ENCODE assay signal across 1 cellular context in the genomic region with DNA sequence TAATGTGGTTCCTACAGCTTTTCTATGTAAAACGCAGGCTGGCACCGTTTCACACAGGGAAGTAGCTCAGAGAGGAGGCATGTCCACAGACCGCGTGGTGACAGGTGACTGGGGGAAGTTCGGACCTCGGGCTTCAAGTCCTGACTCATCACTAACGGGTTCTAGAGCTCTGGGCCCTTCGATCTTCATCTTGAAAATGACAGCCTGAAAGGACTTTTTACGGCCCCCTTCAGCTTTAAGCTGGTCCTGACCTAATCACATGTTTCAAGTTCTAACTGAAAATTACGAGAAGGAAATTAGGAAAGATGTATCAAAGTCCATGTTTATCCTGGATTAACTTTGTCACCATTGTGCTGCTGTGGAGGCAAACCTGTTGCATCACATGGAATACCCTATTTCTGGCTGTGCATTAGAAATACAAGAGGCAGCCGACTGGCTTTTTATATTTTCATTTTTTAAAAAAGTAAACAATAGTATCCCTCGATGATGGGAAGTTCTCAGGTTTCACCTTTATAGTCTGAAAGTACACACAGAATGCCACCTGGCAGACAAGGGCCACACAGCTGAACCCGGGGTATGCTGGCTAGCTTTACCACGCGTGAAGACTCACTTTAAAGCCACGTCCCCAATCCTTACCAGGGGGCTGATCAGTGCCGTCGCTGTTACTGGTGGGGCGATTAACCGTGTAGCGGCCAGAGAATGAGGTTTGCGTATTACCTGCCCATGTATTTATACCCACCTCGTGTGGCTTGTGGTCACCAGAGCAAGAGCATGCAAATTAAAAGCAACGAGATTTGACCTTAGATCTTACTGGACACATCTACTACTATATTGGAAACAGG.
TF ChIP-seq lines count a peak whose summit lies in the region.

No MANE protein-coding gene starts in this region.

TF ChIP-seq in HepG2, 621 proteins besides CTCF, POLR2A, EP300 and RAD21 (continued from another document and continues in another):
- TF ChIP-seq HNF1A (IDR thresholded peaks at IDR 0.05; ENCODE audit: low read depth) (peak; percentile 73), HNF1A (CRISPR knock-in tag; IDR thresholded peaks at IDR 0.05; ENCODE audit: borderline replicate concordance) (peak; percentile 69; the same call in 1 of the 2 replicates), NR2F2 (IDR thresholded peaks at IDR 0.05; ENCODE audit: borderline replicate concordance, low read depth) (peak; percentile 83), POLR2AphosphoS2 (IDR thresholded peaks at IDR 0.05; ENCODE audit: low read depth, low read length) (peak; percentile 65; the same call in 1 of the 2 replicates), E2F1 (CRISPR knock-in tag; IDR thresholded peaks at IDR 0.05) (no peak), KDM3A (CRISPR knock-in tag; IDR thresholded peaks at IDR 0.05; ENCODE audit: low read depth) (no peak), ELF3 (CRISPR knock-in tag; IDR thresholded peaks at IDR 0.05) (peak; percentile 95), RBFOX2 (IDR thresholded peaks at IDR 0.05; ENCODE audit: low read depth, low read length) (no peak), WIZ (CRISPR knock-in tag; IDR thresholded peaks at IDR 0.05) (no peak), CREB3 (CRISPR knock-in tag; IDR thresholded peaks at IDR 0.05) (no peak), NR2C2 (CRISPR knock-in tag; IDR thresholded peaks at IDR 0.05; ENCODE audit: borderline replicate concordance) (peak; percentile 76), HNRNPK (IDR thresholded peaks at IDR 0.05; ENCODE audit: low read depth, low read length, poor library complexity, severe bottlenecking) (no peak), XBP1 (CRISPR knock-in tag; IDR thresholded peaks at IDR 0.05) (no peak), ZNF556 (CRISPR knock-in tag; IDR thresholded peaks at IDR 0.05; ENCODE audit: borderline replicate concordance) (no peak), ZNF562 (CRISPR knock-in tag; IDR thresholded peaks at IDR 0.05; ENCODE audit: borderline replicate concordance) (no peak), ZNF550 (CRISPR knock-in tag; IDR thresholded peaks at IDR 0.05; ENCODE audit: borderline replicate concordance) (0 out of 2 replicates have a peak, but pooled peaks have one; percentile 20), NFYB (CRISPR knock-in tag; IDR thresholded peaks at IDR 0.05) (no peak; the same call in 1 of the 2 replicates), CC2D1A (CRISPR knock-in tag; IDR thresholded peaks at IDR 0.05) (no peak), ZNF792 (CRISPR knock-in tag; IDR thresholded peaks at IDR 0.05) (peak; percentile 35; the same call in 1 of the 2 replicates), NFIC (IDR thresholded peaks at IDR 0.05; ENCODE audit: low read length) (peak; percentile 89), CAMTA2 (CRISPR knock-in tag; IDR thresholded peaks at IDR 0.05; ENCODE audit: borderline replicate concordance) (no peak), ZNF607 (CRISPR knock-in tag; IDR thresholded peaks at IDR 0.05; ENCODE audit: borderline replicate concordance) (peak; percentile 78; the same call in 1 of the 2 replicates), PITX1 (CRISPR knock-in tag; IDR thresholded peaks at IDR 0.05) (peak; percentile 100), GATAD1 (CRISPR knock-in tag; IDR thresholded peaks at IDR 0.05) (peak; percentile 74; the same call in 1 of the 2 replicates), ZNF713 (CRISPR knock-in tag; IDR thresholded peaks at IDR 0.05) (no peak), HOXA5 (CRISPR knock-in tag; IDR thresholded peaks at IDR 0.05) (peak; percentile 88; the same call in 1 of the 2 replicates), PHF21A (CRISPR knock-in tag; IDR thresholded peaks at IDR 0.05) (peak; percentile 93), IRX3 (CRISPR knock-in tag; IDR thresholded peaks at IDR 0.05; ENCODE audit: borderline replicate concordance, low read depth) (no peak), ETS1 (CRISPR knock-in tag; IDR thresholded peaks at IDR 0.05) (no peak), ZIK1 (CRISPR knock-in tag; IDR thresholded peaks at IDR 0.05; ENCODE audit: borderline replicate concordance, low read depth) (no peak), ZNF513 (CRISPR knock-in tag; conservative IDR thresholded peaks at IDR 0.05) (no peak), ZNF468 (CRISPR knock-in tag; IDR thresholded peaks at IDR 0.05) (no peak), NR2F6 (IDR thresholded peaks at IDR 0.05) (peak; percentile 69; the same call in 1 of the 2 replicates), NR2F6 (CRISPR knock-in tag; IDR thresholded peaks at IDR 0.05) (peak; percentile 87), NPAS2 (CRISPR knock-in tag; IDR thresholded peaks at IDR 0.05; ENCODE audit: borderline replicate concordance) (no peak)
- TF ChIP-seq, protein P1, sequence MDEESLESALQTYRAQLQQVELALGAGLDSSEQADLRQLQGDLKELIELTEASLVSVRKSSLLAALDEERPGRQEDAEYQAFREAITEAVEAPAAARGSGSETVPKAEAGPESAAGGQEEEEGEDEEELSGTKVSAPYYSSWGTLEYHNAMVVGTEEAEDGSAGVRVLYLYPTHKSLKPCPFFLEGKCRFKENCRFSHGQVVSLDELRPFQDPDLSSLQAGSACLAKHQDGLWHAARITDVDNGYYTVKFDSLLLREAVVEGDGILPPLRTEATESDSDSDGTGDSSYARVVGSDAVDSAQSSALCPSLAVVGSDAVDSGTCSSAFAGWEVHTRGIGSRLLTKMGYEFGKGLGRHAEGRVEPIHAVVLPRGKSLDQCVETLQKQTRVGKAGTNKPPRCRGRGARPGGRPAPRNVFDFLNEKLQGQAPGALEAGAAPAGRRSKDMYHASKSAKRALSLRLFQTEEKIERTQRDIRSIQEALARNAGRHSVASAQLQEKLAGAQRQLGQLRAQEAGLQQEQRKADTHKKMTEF (CRISPR knock-in tag; IDR thresholded peaks at IDR 0.05) = peak; percentile 83
- TF ChIP-seq, protein P2, sequence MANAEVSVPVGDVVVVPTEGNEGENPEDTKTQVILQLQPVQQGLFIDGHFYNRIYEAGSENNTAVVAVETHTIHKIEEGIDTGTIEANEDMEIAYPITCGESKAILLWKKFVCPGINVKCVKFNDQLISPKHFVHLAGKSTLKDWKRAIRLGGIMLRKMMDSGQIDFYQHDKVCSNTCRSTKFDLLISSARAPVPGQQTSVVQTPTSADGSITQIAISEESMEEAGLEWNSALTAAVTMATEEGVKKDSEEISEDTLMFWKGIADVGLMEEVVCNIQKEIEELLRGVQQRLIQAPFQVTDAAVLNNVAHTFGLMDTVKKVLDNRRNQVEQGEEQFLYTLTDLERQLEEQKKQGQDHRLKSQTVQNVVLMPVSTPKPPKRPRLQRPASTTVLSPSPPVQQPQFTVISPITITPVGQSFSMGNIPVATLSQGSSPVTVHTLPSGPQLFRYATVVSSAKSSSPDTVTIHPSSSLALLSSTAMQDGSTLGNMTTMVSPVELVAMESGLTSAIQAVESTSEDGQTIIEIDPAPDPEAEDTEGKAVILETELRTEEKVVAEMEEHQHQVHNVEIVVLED (CRISPR knock-in tag; IDR thresholded peaks at IDR 0.05; ENCODE audit: borderline replicate concordance) = no peak
- TF ChIP-seq, protein P3, sequence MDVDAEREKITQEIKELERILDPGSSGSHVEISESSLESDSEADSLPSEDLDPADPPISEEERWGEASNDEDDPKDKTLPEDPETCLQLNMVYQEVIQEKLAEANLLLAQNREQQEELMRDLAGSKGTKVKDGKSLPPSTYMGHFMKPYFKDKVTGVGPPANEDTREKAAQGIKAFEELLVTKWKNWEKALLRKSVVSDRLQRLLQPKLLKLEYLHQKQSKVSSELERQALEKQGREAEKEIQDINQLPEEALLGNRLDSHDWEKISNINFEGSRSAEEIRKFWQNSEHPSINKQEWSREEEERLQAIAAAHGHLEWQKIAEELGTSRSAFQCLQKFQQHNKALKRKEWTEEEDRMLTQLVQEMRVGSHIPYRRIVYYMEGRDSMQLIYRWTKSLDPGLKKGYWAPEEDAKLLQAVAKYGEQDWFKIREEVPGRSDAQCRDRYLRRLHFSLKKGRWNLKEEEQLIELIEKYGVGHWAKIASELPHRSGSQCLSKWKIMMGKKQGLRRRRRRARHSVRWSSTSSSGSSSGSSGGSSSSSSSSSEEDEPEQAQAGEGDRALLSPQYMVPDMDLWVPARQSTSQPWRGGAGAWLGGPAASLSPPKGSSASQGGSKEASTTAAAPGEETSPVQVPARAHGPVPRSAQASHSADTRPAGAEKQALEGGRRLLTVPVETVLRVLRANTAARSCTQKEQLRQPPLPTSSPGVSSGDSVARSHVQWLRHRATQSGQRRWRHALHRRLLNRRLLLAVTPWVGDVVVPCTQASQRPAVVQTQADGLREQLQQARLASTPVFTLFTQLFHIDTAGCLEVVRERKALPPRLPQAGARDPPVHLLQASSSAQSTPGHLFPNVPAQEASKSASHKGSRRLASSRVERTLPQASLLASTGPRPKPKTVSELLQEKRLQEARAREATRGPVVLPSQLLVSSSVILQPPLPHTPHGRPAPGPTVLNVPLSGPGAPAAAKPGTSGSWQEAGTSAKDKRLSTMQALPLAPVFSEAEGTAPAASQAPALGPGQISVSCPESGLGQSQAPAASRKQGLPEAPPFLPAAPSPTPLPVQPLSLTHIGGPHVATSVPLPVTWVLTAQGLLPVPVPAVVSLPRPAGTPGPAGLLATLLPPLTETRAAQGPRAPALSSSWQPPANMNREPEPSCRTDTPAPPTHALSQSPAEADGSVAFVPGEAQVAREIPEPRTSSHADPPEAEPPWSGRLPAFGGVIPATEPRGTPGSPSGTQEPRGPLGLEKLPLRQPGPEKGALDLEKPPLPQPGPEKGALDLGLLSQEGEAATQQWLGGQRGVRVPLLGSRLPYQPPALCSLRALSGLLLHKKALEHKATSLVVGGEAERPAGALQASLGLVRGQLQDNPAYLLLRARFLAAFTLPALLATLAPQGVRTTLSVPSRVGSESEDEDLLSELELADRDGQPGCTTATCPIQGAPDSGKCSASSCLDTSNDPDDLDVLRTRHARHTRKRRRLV (CRISPR knock-in tag; IDR thresholded peaks at IDR 0.05) = no peak
